13 cellular contexts compared by ENCODE assay signal in the genomic region with DNA sequence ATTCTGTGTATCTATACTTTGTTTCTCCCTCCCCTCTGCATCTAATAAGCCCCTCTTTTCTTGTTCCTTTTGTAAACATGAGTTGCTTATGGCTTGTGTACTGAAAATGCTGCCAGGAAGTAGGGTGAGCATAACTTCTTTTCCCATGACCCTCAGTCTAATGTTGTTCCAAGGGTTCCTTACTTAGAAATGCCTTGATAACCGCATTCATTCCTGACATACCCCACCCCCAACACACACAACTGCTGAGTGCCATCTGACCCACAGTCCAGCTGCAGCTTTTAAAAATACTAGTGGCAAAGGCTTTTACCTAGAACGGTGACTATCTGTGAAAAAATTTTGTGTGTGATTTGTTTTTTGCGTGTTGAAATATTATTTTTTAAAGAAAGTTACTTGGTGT. TPM values are rescaled to one million over a fixed set of nuclear protein-coding genes. Genes with fewer than 3 reads are reported as not detected.
A peak's percentile ranks its signal among the peaks of the same experiment; 100 is the strongest.
DNase-seq lines count a peak whose midpoint lies in the region; ATAC-seq and TF ChIP-seq lines count a peak whose summit lies in the region.
"Had no signal": no experiment of that assay in that cellular context is flagged by ENCODE, and none has a peak within 500 bp of the region (broad histone marks: within the 10 kb centered on the region; RNA-seq: fewer than 3 reads in every experiment).

No MANE protein-coding gene starts in this region.

- H3K27me3 Mint-ChIP-seq in natural killer cell (ENCODE audit: low read depth in 2 of 2), result no peaks in the 10 kb centered on the region
- H3K27me3 Mint-ChIP-seq: activated B cell treated with CpG ODN at 0.5 μM for 24 hours; stimulated activated memory B cell treated with anti-CD40 and anti-IgM and Interleukin-4, amounts not matched to agents 10 μg/mL and 1 μg/mL and 100 μg/mL, for 72 hours had no signal

- intact Hi-C loops in natural killer cell (cut with micrococcal nuclease), result no loop called here

- no peak overlapping the region for H3K4me3 Mint-ChIP-seq in natural killer cell
- H3K4me3 Mint-ChIP-seq: activated B cell treated with CpG ODN at 0.5 μM for 24 hours; stimulated activated memory B cell treated with anti-CD40 and anti-IgM and Interleukin-4, amounts not matched to agents 10 μg/mL and 1 μg/mL and 100 μg/mL, for 72 hours had no signal

- DNase-seq in ACHN, result peak; percentile 7
- peak; percentile 29 for DNase-seq in LoVo (ENCODE audit: low spot score)
- peak; percentile 92 for DNase-seq in epithelial cell of proximal tubule (ENCODE audit: low read depth)
- peak; percentile 94 for DNase-seq in myocyte (ENCODE audit: low read depth)
- DNase-seq in NCI-H510A treated with DMSO at 0.1 percent for 48 hours (lab: John Stamatoyannopoulos, UW), result no peak
- no peak for DNase-seq in GM13977 (ENCODE audit: low spot score)
- DNase-seq in natural killer cell, result no peak
- DNase-seq: activated B cell treated with CpG ODN at 0.5 μM for 24 hours, C1 segment of cervical spinal cord, cerebellar nuclear complex, NCI-H526 treated with DMSO at 0.1 percent for 48 hours had no signal

- H3K4me1 Mint-ChIP-seq in natural killer cell, result peaks cover 19 to 38% of the 10 kb centered on the region in 2 donors

- TF ChIP-seq CTCF in epithelial cell of proximal tubule (conservative IDR thresholded peaks at IDR 0.05; ENCODE audit: low read depth, low read length) (no peak), GM13977 (IDR thresholded peaks at IDR 0.05; ENCODE audit: extremely low read depth, insufficient read depth, missing control alignments) (no peak), natural killer cell (IDR thresholded peaks at IDR 0.05) (no peak)

- in situ Hi-C loops in ACHN (cut with HindIII; ENCODE audit: low pct_ligation_motif_present, low pct_unique_long_range_greater_than_20kb, low sequenced_read_pairs) (no loop called here), GM13977 (cut with MboI; ENCODE audit: low pct_unique_long_range_greater_than_20kb, low sequenced_read_pairs, unreplicated experiment) (no loop called here)

- no peaks in the 10 kb centered on the region for H3K36me3 Mint-ChIP-seq in natural killer cell

- H3K27ac Mint-ChIP-seq in natural killer cell, result no peak overlapping the region
- H3K27ac Mint-ChIP-seq: activated B cell treated with CpG ODN at 0.5 μM for 24 hours had no signal

- ATAC-seq in natural killer cell, result no peak
- no peak for ATAC-seq in GM21528 (IDR thresholded peaks at IDR 0.05; ENCODE audit: low FRiP score, unreplicated experiment)
- ATAC-seq: stimulated activated memory B cell treated with anti-CD40 and anti-IgM and Interleukin-4, amounts not matched to agents 10 μg/mL and 1 μg/mL and 100 μg/mL, for 72 hours had no signal

- no peaks in the 10 kb centered on the region for H3K9me3 Mint-ChIP-seq in natural killer cell
- H3K9me3 Mint-ChIP-seq: stimulated activated memory B cell treated with anti-CD40 and anti-IgM and Interleukin-4, amounts not matched to agents 10 μg/mL and 1 μg/mL and 100 μg/mL, for 72 hours had no signal

- no peak overlapping the region for H3K4me3 ChIP-seq in epithelial cell of proximal tubule (ENCODE audit: low read depth, low read length)

RNA-seq across cellular contexts. Expression of a gene that starts 52.5 kb away (rescaled TPM):
- 8.0 and 14.4 TPM in 2 replicates for total RNA-seq in epithelial cell of proximal tubule
- 21.2 and 26.2 TPM in 2 replicates for total RNA-seq in myocyte
- polyA plus RNA-seq in myocyte (2012), result 4.6 TPM
- total RNA-seq in natural killer cell, result 1 to 10 TPM; 6.0 to 7.6 (median 6.4) TPM

Comparison
In these comparisons a context has a peak if more than half of its experiments do, and no peak if none do; other contexts are left out.
1. DNase-seq: peak in ACHN (single experiment), LoVo (single experiment), epithelial cell of proximal tubule (single experiment) and myocyte (single experiment); none in NCI-H510A treated with DMSO at 0.1 percent for 48 hours (single experiment), GM13977 (single experiment) and natural killer cell (single experiment).